In the genomic region with DNA sequence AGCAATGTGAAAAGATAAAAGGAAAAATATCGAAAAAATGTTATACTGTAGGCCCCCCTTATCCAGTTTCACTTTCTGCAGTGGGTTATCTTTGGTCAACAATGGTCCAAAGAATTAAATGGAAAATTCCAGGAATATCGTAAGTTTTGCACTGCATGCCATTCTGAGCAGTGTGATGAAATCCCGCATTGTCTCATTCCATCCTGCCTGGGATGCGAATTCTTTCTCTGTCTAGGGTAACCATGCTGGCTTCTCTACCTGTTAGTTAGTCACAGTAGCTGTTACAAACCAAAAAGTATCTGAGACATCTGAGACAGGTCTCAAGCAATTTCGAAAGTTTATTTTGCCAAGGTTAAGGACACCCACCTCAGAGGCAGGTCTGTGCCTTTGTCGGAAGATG, we compare ENCODE assay signal across 16 cellular contexts.
DNase-seq lines count a peak whose midpoint lies in the region; TF ChIP-seq lines count a peak whose summit lies in the region.
"Had no signal": no experiment of that assay in that cellular context is flagged by ENCODE, and none has a peak within 500 bp of the region (broad histone marks: within the 10 kb centered on the region; RNA-seq: fewer than 3 reads in every experiment).

No MANE protein-coding gene starts in this region.

- H3K4ac ChIP-seq in trophoblast cell (ENCODE audit: low read depth, low read length): no peak overlapping the region

- H3K36me3 ChIP-seq in trophoblast cell (ENCODE audit: control insufficient read depth in 1 of 2, insufficient read depth in 2 of 2, low read length in 2 of 2): no peaks in the 10 kb centered on the region
- H3K36me3 ChIP-seq in OCI-LY7 (ENCODE audit: insufficient read depth, low read length): no peaks in the 10 kb centered on the region

- H3K4me2 ChIP-seq in trophoblast cell (ENCODE audit: low read length) (no peak overlapping the region), OCI-LY7 (ENCODE audit: low read length) (no peak overlapping the region)

- H3K4me3 ChIP-seq in choroid plexus epithelial cell (ENCODE audit: low read depth, low read length): no peak overlapping the region
- no peak overlapping the region for H3K4me3 ChIP-seq in trophoblast cell (ENCODE audit: low read depth, low read length)
- no peak overlapping the region for H3K4me3 ChIP-seq in OCI-LY7 (ENCODE audit: low read depth, low read length, poor library complexity, severe bottlenecking)
- H3K4me3 ChIP-seq: GM23248, SK-N-MC had no signal

- H2BK120ac ChIP-seq in trophoblast cell (ENCODE audit: insufficient read depth, low read length, poor library complexity): no peak overlapping the region

- no peak overlapping the region for H4K8ac ChIP-seq in trophoblast cell (ENCODE audit: low read depth, low read length)

- peaks cover 3 to 13% of the 10 kb centered on the region in 2 experiments for H3K4me1 ChIP-seq in trophoblast cell (ENCODE audit: control insufficient read depth in 1 of 2, insufficient read depth in 2 of 2, low read length in 2 of 2)
- no peaks in the 10 kb centered on the region for H3K4me1 ChIP-seq in OCI-LY7 (ENCODE audit: insufficient read depth, low read length, poor library complexity, severe bottlenecking)

- H3K9me3 ChIP-seq in trophoblast cell (ENCODE audit: insufficient read depth, low read depth, low read length) (peaks cover 1% of the 10 kb centered on the region), OCI-LY7 (ENCODE audit: low read length) (no peaks in the 10 kb centered on the region)

- WGBS in trophoblast cell (ENCODE audit: extremely low coverage, insufficient coverage, insufficient read length): no CpG with 5 or more reads among the region's 6 CpGs

- no peak overlapping the region for H2AK5ac ChIP-seq in trophoblast cell (ENCODE audit: low read length)

- no TSS peak for BruUV-seq in OCI-LY7 (replicated peaks; lab: Mats Ljungman, UMichigan)

- H2BK5ac ChIP-seq in trophoblast cell (ENCODE audit: low read depth, low read length, poor library complexity): no peak overlapping the region

- H4K91ac ChIP-seq in trophoblast cell (ENCODE audit: low read depth, low read length): no peak overlapping the region

- POLR2A ChIA-PET in OCI-LY7 (lab: Charles Lee): no interaction called here

- TF ChIP-seq CTCF in choroid plexus epithelial cell (conservative IDR thresholded peaks at IDR 0.05; ENCODE audit: low read depth, low read length) (no peak), OCI-LY7 (conservative IDR thresholded peaks at IDR 0.05; ENCODE audit: low read length) (no peak)

- DNase-seq in EH (ENCODE audit: low read depth): peak; percentile 46
- peak; percentile 1 for DNase-seq in M059J (ENCODE audit: low read depth)
- DNase-seq in choroid plexus epithelial cell (ENCODE audit: low read depth): peak; percentile 17
- DNase-seq in trophoblast cell: peak; percentile 90 to 99
- DNase-seq in pons (ENCODE audit: low spot score): no peak
- DNase-seq in OCI-LY7 (ENCODE audit: low spot score): no peak
- DNase-seq in NCI-H82 treated with DMSO at 0.1 percent for 48 hours (lab: John Stamatoyannopoulos, UW; ENCODE audit: unreplicated experiment): no peak
- DNase-seq: CD4-positive, alpha-beta T cell; DMS153; GM23248; NCI-H1417 treated with DMSO at 0.1 percent for 48 hours; NCI-H187 treated with DMSO at 0.1 percent for 48 hours; NCI-H345; NCI-H526; SHP77 had no signal

- intact Hi-C loops in OCI-LY7 (cut with micrococcal nuclease; ENCODE audit: unreplicated experiment): no loop called here

- peaks cover 13% of the 10 kb centered on the region for H3K79me1 ChIP-seq in trophoblast cell (ENCODE audit: low read length)

- H3K27ac ChIP-seq in trophoblast cell (ENCODE audit: low read depth, low read length) (peak overlapping the region; percentile 69), OCI-LY7 (ENCODE audit: low read depth, low read length, poor library complexity, severe bottlenecking) (no peak overlapping the region)
- H3K27ac ChIP-seq: GM23248, SK-N-MC had no signal

- no peak overlapping the region for H2BK12ac ChIP-seq in trophoblast cell (ENCODE audit: low read length)

- CTCF ChIA-PET in OCI-LY7 (lab: Charles Lee; ENCODE audit: unreplicated experiment): no interaction called here

- H2AFZ ChIP-seq in trophoblast cell (ENCODE audit: insufficient read depth, low read length, poor library complexity) (no peak overlapping the region), OCI-LY7 (ENCODE audit: low read length) (no peak overlapping the region)
- H2AFZ ChIP-seq: GM23248 had no signal

- no peak overlapping the region for H3K14ac ChIP-seq in trophoblast cell (ENCODE audit: low read length)

- no peak overlapping the region for H3K23ac ChIP-seq in trophoblast cell (ENCODE audit: low read length)

- no peak overlapping the region for H4K12ac ChIP-seq in trophoblast cell (ENCODE audit: low read depth, low read length)

- H3K79me2 ChIP-seq in trophoblast cell (ENCODE audit: control insufficient read depth, insufficient read depth, low read length, poor library complexity): no peaks in the 10 kb centered on the region
- H3K79me2 ChIP-seq in OCI-LY7 (ENCODE audit: insufficient read depth, low read depth, low read length): no peaks in the 10 kb centered on the region

- H3K27me3 ChIP-seq in trophoblast cell (ENCODE audit: insufficient read depth, low read length): no peaks in the 10 kb centered on the region

- no peaks in the 10 kb centered on the region for H3K9me2 ChIP-seq in OCI-LY7 (ENCODE audit: insufficient read depth, low read length)

- H3K9ac ChIP-seq in trophoblast cell (ENCODE audit: low read length): no peak overlapping the region
- H3K9ac ChIP-seq: GM23248 had no signal

- H3K18ac ChIP-seq in trophoblast cell (ENCODE audit: low read length): no peak overlapping the region

- no peaks in the 10 kb centered on the region; the same call in 1 of the 2 replicates for H4K20me1 ChIP-seq in OCI-LY7 (ENCODE audit: insufficient read depth, low read length)

Comparison
In these comparisons a context has a peak if more than half of its experiments do, and no peak if none do; other contexts are left out.
1. DNase-seq: peak in EH (single experiment), M059J (single experiment), choroid plexus epithelial cell (single experiment) and trophoblast cell (2 of 2); none in pons (single experiment), OCI-LY7 (single experiment) and NCI-H82 treated with DMSO at 0.1 percent for 48 hours (single experiment).